Comparison of ENCODE assay signal across 8 cellular contexts in the genomic region with DNA sequence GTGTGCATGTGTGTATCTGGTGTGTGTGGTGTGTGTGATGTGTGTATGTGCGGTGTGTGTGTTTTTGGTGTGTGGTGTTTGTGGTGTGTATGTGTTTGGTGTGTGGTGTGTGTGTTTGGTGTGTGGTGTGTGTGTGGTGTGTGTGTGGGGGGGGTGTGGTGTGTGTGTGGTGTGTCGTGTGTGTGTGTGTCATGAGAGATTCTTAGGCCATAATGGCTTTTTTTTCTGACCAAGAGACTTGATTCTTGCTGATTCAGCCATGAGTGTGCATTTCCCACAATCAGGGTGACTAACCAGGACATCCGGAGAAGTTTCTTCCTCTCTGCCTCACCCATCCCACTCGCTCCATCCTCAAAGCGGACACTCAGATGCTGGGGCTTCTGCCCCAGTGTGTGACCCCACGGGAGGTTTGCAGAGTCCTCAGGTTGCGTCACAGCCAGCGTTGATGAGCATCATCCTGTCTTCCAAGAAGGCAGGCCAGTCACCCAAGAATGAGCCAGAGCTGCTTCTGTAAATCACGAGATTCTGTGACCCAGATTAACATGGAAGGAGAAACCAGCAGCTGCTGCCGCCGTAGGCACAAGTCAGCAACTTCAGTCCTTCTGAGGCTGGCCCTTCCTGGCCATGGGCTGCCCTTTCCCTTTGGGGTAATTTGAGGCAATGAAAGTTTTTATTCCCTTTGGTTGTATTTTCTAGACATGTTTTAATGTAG. TPM values are rescaled to one million over a fixed set of nuclear protein-coding genes. Genes with fewer than 3 reads are reported as not detected.
DNase-seq lines count a peak whose midpoint lies in the region; ATAC-seq, FAIRE-seq and TF ChIP-seq lines count a peak whose summit lies in the region.

No MANE protein-coding gene starts in this region.

- H4K20me1 ChIP-seq in keratinocyte (ENCODE audit: control insufficient read depth, extremely low read depth, insufficient read depth, low read length), result no peaks in the 10 kb centered on the region

- no peak overlapping the region for H3K27ac ChIP-seq in CD4-positive, alpha-beta memory T cell (ENCODE audit: low read depth, low read length)
- H3K27ac ChIP-seq in Peyer's patch (peak overlapping the region; percentile 42 to 77 (median 64)), keratinocyte (ENCODE audit: control insufficient read depth, insufficient read depth, low read length) (peak overlapping the region; percentile 58)

- no peaks in the 10 kb centered on the region for H3K36me3 Mint-ChIP-seq in CD4-positive, alpha-beta memory T cell
- H3K36me3 Mint-ChIP-seq in MCF 10A (ENCODE audit: insufficient read depth, unreplicated experiment), result peaks cover 20% of the 10 kb centered on the region

- H3K4me2 ChIP-seq in keratinocyte (ENCODE audit: control insufficient read depth, extremely low read depth, insufficient read depth, low read depth, low read length), result peak overlapping the region; percentile 60

- BruUV-seq in MCF 10A (replicated peaks; lab: Mats Ljungman, UMichigan), result no TSS peak

- TF ChIP-seq POLR2A in Peyer's patch (IDR thresholded peaks at IDR 0.05), result no peak

- peak overlapping the region in 6 of 8 donors; percentile 19 to 65 (median 54) for H3K4me3 Mint-ChIP-seq in CD4-positive, alpha-beta memory T cell
- H3K4me3 Mint-ChIP-seq in MCF 10A (ENCODE audit: unreplicated experiment), result peak overlapping the region; percentile 71

- peaks cover 43% of the 10 kb centered on the region for H3K4me1 ChIP-seq in CD4-positive, alpha-beta memory T cell (ENCODE audit: insufficient read depth, low read length)
- H3K4me1 ChIP-seq in Peyer's patch, result no peaks in the 10 kb centered on the region
- peaks cover 31% of the 10 kb centered on the region for H3K4me1 ChIP-seq in keratinocyte (ENCODE audit: control insufficient read depth, extremely low read depth, insufficient read depth, low read length)

- FAIRE-seq in keratinocyte (lab: Jason Lieb, UNC), result peak; percentile 92

- CTCF ChIA-PET in CD4-positive, alpha-beta memory T cell (lab: Charles Lee; ENCODE audit: partially characterized antibody), result no interaction called here
- CTCF ChIA-PET in MCF 10A (lab: Yijun Ruan, JAX), result interaction anchor here (0.9 to 1.9 kb wide), 4 partner anchors 13 to 99 kb away, joined by 3 to 5 read pairs (median 4); a partner anchor contains a TSS

- no peak for ATAC-seq in GM21529 (IDR thresholded peaks at IDR 0.05; ENCODE audit: unreplicated experiment)

- peak overlapping the region; percentile 31 for H3K9ac ChIP-seq in keratinocyte (ENCODE audit: control insufficient read depth, extremely low read depth, insufficient read depth, low read length)

- POLR2A ChIA-PET in CD4-positive, alpha-beta memory T cell (lab: Charles Lee; ENCODE audit: partially characterized antibody), result no interaction called here
- POLR2A ChIA-PET in MCF 10A (lab: Yijun Ruan, JAX), result interaction anchor here (2.0 to 2.3 kb wide), 3 partner anchors 12 to 99 kb away, joined by 5 to 36 read pairs (median 10); a partner anchor contains a TSS

- TF ChIP-seq CTCF in Peyer's patch (IDR thresholded peaks at IDR 0.05) (no peak), MCF 10A (IDR thresholded peaks at IDR 0.05; ENCODE audit: unreplicated experiment) (no peak), keratinocyte (optimal IDR thresholded peaks at IDR 0.05 in 1 of 3, IDR thresholded peaks at IDR 0.05 in 1 of 3, conservative IDR thresholded peaks at IDR 0.05 in 1 of 3; ENCODE audit: extremely low read depth in 1 of 3, insufficient read depth in 2 of 3, low read length in 3 of 3) (no peak)

- no peaks in the 10 kb centered on the region for H3K79me2 ChIP-seq in keratinocyte (ENCODE audit: control insufficient read depth, insufficient read depth, low read length)

- intact Hi-C loops in CD4-positive, alpha-beta memory T cell (cut with micrococcal nuclease), result no loop called here
- intact Hi-C loops in MCF 10A (cut with micrococcal nuclease), result loop anchor here (1.0 kb wide), 1 partner anchor 80 kb away; no protein-coding TSS in a partner anchor

- H3K9me3 Mint-ChIP-seq in CD4-positive, alpha-beta memory T cell, result no peaks in the 10 kb centered on the region
- no peaks in the 10 kb centered on the region for H3K9me3 Mint-ChIP-seq in MCF 10A (ENCODE audit: unreplicated experiment)

- H3K4me3 ChIP-seq in CD4-positive, alpha-beta memory T cell (ENCODE audit: low read length in 2 of 2), result no peak overlapping the region
- H3K4me3 ChIP-seq in Peyer's patch (no peak overlapping the region), keratinocyte (ENCODE audit: control insufficient read depth in 2 of 3, extremely low read depth in 1 of 3, insufficient read depth in 2 of 3, low read depth in 1 of 3, low read length in 3 of 3) (peak overlapping the region; percentile 1 to 54 (median 36))

- H3K27ac Mint-ChIP-seq in CD4-positive, alpha-beta memory T cell, result peak overlapping the region in 2 of 7 donors; percentile 12 to 39
- peak overlapping the region; percentile 85 for H3K27ac Mint-ChIP-seq in MCF 10A (ENCODE audit: low read depth, unreplicated experiment)

- no peaks in the 10 kb centered on the region for H3K9me1 ChIP-seq in keratinocyte (ENCODE audit: control insufficient read depth, extremely low read depth, insufficient read depth, low read length)

- peaks cover 20 to 38% (median 30%) of the 10 kb centered on the region in 4 donors for H3K4me1 Mint-ChIP-seq in CD4-positive, alpha-beta memory T cell
- peaks cover 17% of the 10 kb centered on the region for H3K4me1 Mint-ChIP-seq in MCF 10A (ENCODE audit: insufficient read depth, unreplicated experiment)

- H3K36me3 ChIP-seq in CD4-positive, alpha-beta memory T cell (ENCODE audit: insufficient read depth, low read length), result no peaks in the 10 kb centered on the region
- H3K36me3 ChIP-seq in Peyer's patch (no peaks in the 10 kb centered on the region), keratinocyte (ENCODE audit: control insufficient read depth in 2 of 2, extremely low read depth in 1 of 2, insufficient read depth in 2 of 2, low read length in 2 of 2) (no peaks in the 10 kb centered on the region)

- H3K27me3 Mint-ChIP-seq in CD4-positive, alpha-beta memory T cell, result no peaks in the 10 kb centered on the region
- H3K27me3 Mint-ChIP-seq in MCF 10A (ENCODE audit: insufficient read depth, unreplicated experiment), result no peaks in the 10 kb centered on the region

- no peaks in the 10 kb centered on the region for H3K27me3 ChIP-seq in CD4-positive, alpha-beta memory T cell (ENCODE audit: insufficient read depth, low read length)
- H3K27me3 ChIP-seq in Peyer's patch (no peaks in the 10 kb centered on the region), keratinocyte (ENCODE audit: control insufficient read depth, extremely low read depth, insufficient read depth, low read length) (no peaks in the 10 kb centered on the region)

- peak in 2 of 5 donors; percentile 11 to 42 for DNase-seq in CD4-positive, alpha-beta memory T cell
- DNase-seq in Peyer's patch (peak in 2 of 3 donors; percentile 62 to 85), MCF 10A (ENCODE audit: unreplicated experiment) (peak; percentile 94), keratinocyte (ENCODE audit: low read depth, low spot score) (peak; percentile 77), smooth muscle cell of the brain vasculature (ENCODE audit: low read depth, low spot score) (peak; percentile 95), NCI-H2227 (lab: John Stamatoyannopoulos, UW; ENCODE audit: unreplicated experiment) (no peak), DMS114 treated with DMSO at 0.1 percent for 48 hours (lab: John Stamatoyannopoulos, UW; ENCODE audit: unreplicated experiment) (no peak)

- dilution Hi-C loops in keratinocyte (cut with MboI; ENCODE audit: extremely low pct_ligation_motif_present, low sequenced_read_pairs), result loop anchor here (25.0 kb wide), 1 partner anchor 99 kb away; no protein-coding TSS in a partner anchor

- H2AFZ ChIP-seq in keratinocyte (ENCODE audit: control insufficient read depth, low read length), result peak overlapping the region; percentile 83

- H3K9me3 ChIP-seq in CD4-positive, alpha-beta memory T cell (ENCODE audit: control insufficient read depth in 1 of 2, low read length in 2 of 2), result no peaks in the 10 kb centered on the region
- H3K9me3 ChIP-seq in Peyer's patch (no peaks in the 10 kb centered on the region), keratinocyte (ENCODE audit: control insufficient read depth, low read depth, low read length) (no peaks in the 10 kb centered on the region)

RNA-seq across cellular contexts. Expression of a gene that starts 12.5 kb away (rescaled TPM):
- total RNA-seq in CD4-positive, alpha-beta memory T cell, result 10 to 100 TPM; 65.7 to 71.4 TPM
- polyA plus RNA-seq in CD4-positive, alpha-beta memory T cell, result 10 to 100 TPM in 1 of 2 donors, 1 to 10 TPM in 1; 7.3 to 14.8 TPM
- total RNA-seq in Peyer's patch (10 to 100 TPM; 14.3 to 23.5 (median 19.6) TPM), MCF 10A (2022) (84.2 and 141 TPM in 2 replicates)
- polyA plus RNA-seq in keratinocyte, result 94.0 to 121 TPM (median 116 TPM) in 3 replicates
- 55.9 TPM for polyA plus RNA-seq in keratinocyte (2011; ENCODE audit: low read depth)
- 39.0 and 41.0 TPM in 2 replicates for polyA plus RNA-seq in keratinocyte (2011; cell fraction: cytosol; rRNA removed)
- polyA plus RNA-seq in keratinocyte (2011; cell fraction: nucleus; rRNA removed), result 161 and 249 TPM in 2 replicates
- 40.9 and 71.2 TPM in 2 replicates for polyA plus RNA-seq in keratinocyte (2012; ENCODE audit: low replicate concordance)
- 14.8 to 28.4 TPM (median 23.2 TPM) in 3 replicates for polyA minus RNA-seq in keratinocyte
- 28.8 TPM for polyA minus RNA-seq in keratinocyte (2011; cell fraction: cytosol; rRNA and poly(A)+ RNA removed)
- polyA minus RNA-seq in keratinocyte (2011; cell fraction: nucleus; rRNA and poly(A)+ RNA removed), result 45.5 and 69.0 TPM in 2 replicates

Comparison
In these comparisons a context has a peak if more than half of its experiments do, and no peak if none do; other contexts are left out.
1. DNase-seq: peak in Peyer's patch (2 of 3), MCF 10A (single experiment), keratinocyte (single experiment) and smooth muscle cell of the brain vasculature (single experiment); none in NCI-H2227 (single experiment) and DMS114 treated with DMSO at 0.1 percent for 48 hours (single experiment).
2. H3K4me3 ChIP-seq: peak in keratinocyte (3 of 3); none in CD4-positive, alpha-beta memory T cell (0 of 2) and Peyer's patch (0 of 4).